ENCODE assay signal across 27 cellular contexts in the genomic region with DNA sequence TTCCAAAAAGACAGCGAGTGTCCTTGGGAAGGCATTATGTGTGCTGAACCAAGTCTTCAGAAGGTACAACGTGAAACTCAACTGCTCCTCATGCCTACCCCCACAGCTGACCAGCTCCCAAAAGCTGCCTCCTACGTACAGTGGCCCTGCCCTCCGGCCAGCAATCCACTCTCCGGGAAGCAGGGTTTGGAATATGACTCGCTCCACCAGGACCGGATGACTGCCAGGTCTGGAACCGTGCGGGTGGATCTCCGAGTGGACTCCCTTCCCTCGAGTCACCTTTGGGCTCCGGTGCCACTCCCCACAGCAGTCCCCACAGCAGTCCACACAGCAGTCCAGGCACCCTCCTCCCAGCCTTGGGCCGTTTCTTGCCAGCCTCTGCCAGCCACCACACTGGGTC. TPM values are rescaled to one million over a fixed set of nuclear protein-coding genes. Genes with fewer than 3 reads are reported as not detected.
DNase-seq lines count a peak whose midpoint lies in the region; ATAC-seq, FAIRE-seq and TF ChIP-seq lines count a peak whose summit lies in the region.
"Had no signal": no experiment of that assay in that cellular context is flagged by ENCODE, and none has a peak within 500 bp of the region (broad histone marks: within the 10 kb centered on the region; RNA-seq: fewer than 3 reads in every experiment).

No MANE protein-coding gene starts in this region.

- 8 to 32% (median 14%) methylated on average over 13 of the region's 13 CpGs for WGBS in ovary, 3 donors

- H3K27me3 Mint-ChIP-seq in nephron progenitor cell (ENCODE audit: low read depth, poor library complexity) = peaks cover 16% of the 10 kb centered on the region

- no peak overlapping the region for H3K4me3 Mint-ChIP-seq in nephron progenitor cell
- H3K4me3 Mint-ChIP-seq: mesothelial cell of epicardium; naive thymus-derived CD8-positive, alpha-beta T cell; type B pancreatic cell had no signal

- peaks cover 25% of the 10 kb centered on the region for H3K36me3 Mint-ChIP-seq in nephron progenitor cell (ENCODE audit: low read depth)
- H3K36me3 Mint-ChIP-seq: mesothelial cell of epicardium had no signal

- no peak for TF ChIP-seq CTCF in NB4 (IDR thresholded peaks at IDR 0.05; ENCODE audit: low read depth, low read length)
- TF ChIP-seq CTCF in fibroblast of villous mesenchyme (IDR thresholded peaks at IDR 0.05; ENCODE audit: insufficient read depth, low read depth, low read length) = no peak
- no peak for TF ChIP-seq CTCF in ovary (IDR thresholded peaks at IDR 0.05)
- TF ChIP-seq CTCF in GM10248 (IDR thresholded peaks at IDR 0.05; ENCODE audit: control extremely low read depth, extremely low read depth, low read depth, missing control alignments) = no peak
- TF ChIP-seq CTCF in nephron progenitor cell (IDR thresholded peaks at IDR 0.05) = no peak

- H3K9me3 ChIP-seq in ovary = no peaks in the 10 kb centered on the region
- H3K9me3 ChIP-seq: heart left ventricle had no signal

- no peak overlapping the region for H3K4me3 ChIP-seq in NB4 (ENCODE audit: low read depth, low read length)
- no peak overlapping the region for H3K4me3 ChIP-seq in fibroblast of villous mesenchyme (ENCODE audit: low read depth, low read length)
- H3K4me3 ChIP-seq in ovary = no peak overlapping the region
- H3K4me3 ChIP-seq: cardiac muscle cell had no signal

- H3K27me3 ChIP-seq in ovary = no peaks in the 10 kb centered on the region
- H3K27me3 ChIP-seq: cardiac muscle cell had no signal

- intact Hi-C loops in ovary (cut with DNase I) = loop anchor here in 1 of 4 donors (5.0 kb wide), 1 partner anchor 36 kb away; the partner anchor contains the start of gene ABHD16B

- H3K27ac Mint-ChIP-seq in nephron progenitor cell = no peak overlapping the region
- H3K27ac Mint-ChIP-seq: mesothelial cell of epicardium; naive thymus-derived CD8-positive, alpha-beta T cell; type B pancreatic cell had no signal

- no peak for FAIRE-seq in H54 (lab: Jason Lieb, UNC)
- FAIRE-seq: endothelial cell of umbilical vein, GM12892 had no signal

- TF ChIP-seq EP300 in ovary (IDR thresholded peaks at IDR 0.05) = no peak

- POLR2A ChIA-PET in GM10248 (lab: Yijun Ruan, JAX) = no interaction called here

- peaks cover 19% of the 10 kb centered on the region for H3K4me1 ChIP-seq in ovary (ENCODE audit: insufficient read depth)

- H3K9me3 Mint-ChIP-seq in nephron progenitor cell = no peaks in the 10 kb centered on the region
- H3K9me3 Mint-ChIP-seq: mesothelial cell of epicardium; naive thymus-derived CD8-positive, alpha-beta T cell; type B pancreatic cell had no signal

- H3K4me1 Mint-ChIP-seq in nephron progenitor cell = peaks cover 67% of the 10 kb centered on the region

- peak overlapping the region in 1 of 2 donors; percentile 16 for H3K27ac ChIP-seq in ovary

- no peak for ATAC-seq in HG03196 (IDR thresholded peaks at IDR 0.05; ENCODE audit: unreplicated experiment)
- no peak for ATAC-seq in GM18511 (IDR thresholded peaks at IDR 0.05; ENCODE audit: unreplicated experiment)
- ATAC-seq: left colon; naive thymus-derived CD8-positive, alpha-beta T cell; sciatic nerve had no signal

- TF ChIP-seq POLR2A in H54 (IDR thresholded peaks at IDR 0.05; ENCODE audit: low read depth, low read length) (no peak), NB4 (IDR thresholded peaks at IDR 0.05; ENCODE audit: extremely low read depth, insufficient read length) (no peak), ovary (IDR thresholded peaks at IDR 0.05) (no peak)

- CTCF ChIA-PET in GM10248 (lab: Yijun Ruan, JAX) = no interaction called here

- no peaks in the 10 kb centered on the region for H3K36me3 ChIP-seq in ovary
- H3K36me3 ChIP-seq: cardiac muscle cell had no signal

- DNase-seq in H54 (ENCODE audit: insufficient read length, low spot score) (peak; percentile 91), NB4 (ENCODE audit: low read depth) (peak; percentile 0), fibroblast of villous mesenchyme (ENCODE audit: low read depth) (peak; percentile 25), ovary (peak in 3 of 5 donors; percentile 36 to 75 (median 51)), GM10248 (ENCODE audit: extremely low spot score) (no peak), nephron progenitor cell (no peak)
- DNase-seq: activated CD4-positive, alpha-beta T cell treated with anti-CD3 and anti-CD28 coated beads, Interleukin-2, amount 50 U/mL, for 4 hours; activated CD8-positive, alpha-beta memory T cell treated with anti-CD3 and anti-CD28 coated beads, Interleukin-2, amount 50 U/mL, for 4 hours; activated naive CD4-positive, alpha-beta T cell treated with anti-CD3 and anti-CD28 coated beads, Interleukin-2, amount 50 U/mL, for 16 hours; heart left ventricle; left colon; naive thymus-derived CD8-positive, alpha-beta T cell; NCI-H1092 treated with DMSO at 0.1 percent for 48 hours; NCI-H1930; NCI-H748 treated with DMSO at 0.1 percent for 48 hours; T-helper 9 cell had no signal

RNA-seq across cellular contexts. Expression of gene ZBTB46, which starts 4.3 kb away (rescaled TPM):
- total RNA-seq in fibroblast of villous mesenchyme = 13.8 and 21.3 TPM in 2 replicates
- 10 to 100 TPM; 11.4 to 55.1 (median 35.2) TPM for total RNA-seq in ovary
- 10 to 100 TPM in 1 of 2 donors, 1 to 10 TPM in 1; 4.1 to 12.2 TPM for polyA plus RNA-seq in ovary
- total RNA-seq: naive thymus-derived CD8-positive, alpha-beta T cell had no signal

RNA-seq across cellular contexts. Expression of gene ABHD16B, which starts 34.5 kb away (rescaled TPM):
- total RNA-seq in fibroblast of villous mesenchyme = not detected in 2 replicates
- total RNA-seq in ovary = not detected
- under 1 TPM in 1 of 2 donors, not detected in 1; 0.57 TPM for polyA plus RNA-seq in ovary
- total RNA-seq: cardiac muscle cell; dermis microvascular lymphatic vessel endothelial cell; endothelial cell of umbilical vein; heart left ventricle; left colon; LHCN-M2; mesothelial cell of epicardium; naive thymus-derived CD8-positive, alpha-beta T cell; sciatic nerve had no signal
- polyA plus RNA-seq: CD14-positive monocyte, endothelial cell of umbilical vein had no signal

RNA-seq across cellular contexts. Expression of gene TPD52L2, which starts 38.3 kb away (rescaled TPM):
- 103 and 115 TPM in 2 replicates for total RNA-seq in fibroblast of villous mesenchyme
- 10 to 100 TPM; 51.5 to 78.0 (median 68.8) TPM for total RNA-seq in ovary
- 10 to 100 TPM; 73.3 to 78.9 TPM for polyA plus RNA-seq in ovary

Comparison
In these comparisons a context has a peak if more than half of its experiments do, and no peak if none do; other contexts are left out.
1. DNase-seq: peak in H54 (single experiment), NB4 (single experiment), fibroblast of villous mesenchyme (single experiment) and ovary (3 of 5); none in GM10248 (single experiment) and nephron progenitor cell (single experiment).